ENCODE assay signal across 1 cellular context in the genomic region with DNA sequence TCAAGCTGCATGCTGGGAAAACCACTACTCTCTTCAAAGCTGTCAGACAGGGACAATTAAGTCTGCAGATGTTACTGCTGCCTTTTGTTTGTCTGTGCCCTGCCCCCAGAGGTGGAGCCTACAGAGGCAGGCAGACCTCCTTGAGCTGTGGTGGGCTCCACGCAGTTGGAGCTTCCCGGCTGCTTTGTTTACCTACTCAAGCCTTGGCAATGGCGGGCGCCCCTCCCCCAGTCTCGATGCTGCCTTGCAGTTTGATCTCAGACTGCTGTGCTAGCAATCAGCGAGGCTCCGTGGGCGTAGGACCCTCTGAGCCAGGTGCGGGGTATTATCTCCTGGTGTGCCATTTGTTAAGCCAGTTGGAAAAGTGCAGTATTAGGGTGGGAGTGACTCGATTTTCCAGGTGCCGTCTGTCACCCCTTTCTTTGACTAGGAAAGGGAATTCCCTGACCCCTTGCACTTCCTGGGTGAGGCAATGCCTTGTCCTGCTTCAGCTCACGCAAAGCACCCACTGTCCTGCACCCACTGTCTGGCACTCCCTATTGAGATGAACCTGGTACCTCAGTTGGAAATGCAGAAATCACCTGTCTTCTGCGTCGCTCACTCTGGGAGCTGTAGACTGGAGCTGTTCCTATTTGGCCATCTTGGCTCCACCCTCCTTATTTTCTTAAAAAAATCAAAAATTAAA.
TF ChIP-seq lines count a peak whose summit lies in the region.

No MANE protein-coding gene starts in this region.

TF ChIP-seq in HepG2, 621 proteins besides CTCF, POLR2A, EP300 and RAD21 (continued from another document):
- TF ChIP-seq CEBPG (CRISPR knock-in tag; IDR thresholded peaks at IDR 0.05): 0 out of 2 replicates have a peak, but pooled peaks have one; percentile 4
- TF ChIP-seq, protein P1, sequence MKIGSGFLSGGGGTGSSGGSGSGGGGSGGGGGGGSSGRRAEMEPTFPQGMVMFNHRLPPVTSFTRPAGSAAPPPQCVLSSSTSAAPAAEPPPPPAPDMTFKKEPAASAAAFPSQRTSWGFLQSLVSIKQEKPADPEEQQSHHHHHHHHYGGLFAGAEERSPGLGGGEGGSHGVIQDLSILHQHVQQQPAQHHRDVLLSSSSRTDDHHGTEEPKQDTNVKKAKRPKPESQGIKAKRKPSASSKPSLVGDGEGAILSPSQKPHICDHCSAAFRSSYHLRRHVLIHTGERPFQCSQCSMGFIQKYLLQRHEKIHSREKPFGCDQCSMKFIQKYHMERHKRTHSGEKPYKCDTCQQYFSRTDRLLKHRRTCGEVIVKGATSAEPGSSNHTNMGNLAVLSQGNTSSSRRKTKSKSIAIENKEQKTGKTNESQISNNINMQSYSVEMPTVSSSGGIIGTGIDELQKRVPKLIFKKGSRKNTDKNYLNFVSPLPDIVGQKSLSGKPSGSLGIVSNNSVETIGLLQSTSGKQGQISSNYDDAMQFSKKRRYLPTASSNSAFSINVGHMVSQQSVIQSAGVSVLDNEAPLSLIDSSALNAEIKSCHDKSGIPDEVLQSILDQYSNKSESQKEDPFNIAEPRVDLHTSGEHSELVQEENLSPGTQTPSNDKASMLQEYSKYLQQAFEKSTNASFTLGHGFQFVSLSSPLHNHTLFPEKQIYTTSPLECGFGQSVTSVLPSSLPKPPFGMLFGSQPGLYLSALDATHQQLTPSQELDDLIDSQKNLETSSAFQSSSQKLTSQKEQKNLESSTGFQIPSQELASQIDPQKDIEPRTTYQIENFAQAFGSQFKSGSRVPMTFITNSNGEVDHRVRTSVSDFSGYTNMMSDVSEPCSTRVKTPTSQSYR (CRISPR knock-in tag; IDR thresholded peaks at IDR 0.05; ENCODE audit: borderline replicate concordance): peak; percentile 64; the same call in 1 of the 2 replicates
